8 cellular contexts compared by ENCODE assay signal in genomic region chr11:65860278-65861164, GRCh38. TPM values are rescaled to one million over a fixed set of nuclear protein-coding genes. Genes with fewer than 3 reads are reported as not detected.
A peak's percentile ranks its signal among the peaks of the same experiment; 100 is the strongest.
DNase-seq lines count a peak whose midpoint lies in the region; TF ChIP-seq lines count a peak whose summit lies in the region.

TSS of gene MUS81 (plus strand) at chr11:65860433. CDS start at chr11:65860754, 321 bp downstream.

- peak within 1 kb of the TSS; percentile 88 for H3K4me2 ChIP-seq in PC-9

- POLR2A ChIA-PET in PC-9 (lab: Charles Lee; ENCODE audit: unreplicated experiment) = interaction anchor here (0.5 to 1.9 kb wide), 11 partner anchors 11 to 353 kb away, joined by 3 to 29 read pairs (median 6); partner anchors contain the start of genes CCDC85B and FIBP

- TF ChIP-seq CTCF in AG09309 (IDR thresholded peaks at IDR 0.05; ENCODE audit: control insufficient read depth, insufficient read depth, low read depth, low read length, missing control alignments) (peak; percentile 92), PC-9 (conservative IDR thresholded peaks at IDR 0.05) (peak; percentile 99)

- CTCF ChIA-PET in PC-9 (lab: Charles Lee) = interaction anchor here (0.6 to 2.4 kb wide), 9 partner anchors 12 to 149 kb away, joined by 3 to 24 read pairs (median 4); partner anchors contain the start of genes BANF1, CCDC85B, FIBP and KAT5

- peaks cover 36% of the 10 kb centered on the region for H3K36me3 ChIP-seq in PC-9 (ENCODE audit: low read depth)

- H2AFZ ChIP-seq in PC-9 = peak within 1 kb of the TSS; percentile 92

- peaks cover 48% of the 10 kb centered on the region for H3K79me2 ChIP-seq in PC-9 (ENCODE audit: low read depth)

- DNase-seq in AG09309 (ENCODE audit: low read depth) = peak; percentile 88
- peak; percentile 99 for DNase-seq in KG1 (lab: John Stamatoyannopoulos, UW)
- peak; percentile 95 to 99 for DNase-seq in PC-9
- peak; percentile 95 for DNase-seq in activated T-cell treated with anti-CD3 and anti-CD28 coated beads for 48 hours (ENCODE audit: low read depth)
- peak; percentile 87 for DNase-seq in epithelial cell of prostate (ENCODE audit: low read depth, low spot score)
- DNase-seq in mucosa of gallbladder (ENCODE audit: low spot score) = peak; percentile 97
- DNase-seq in stimulated activated CD8-positive, alpha-beta memory T cell treated with anti-CD3 and anti-CD28 coated beads, Interleukin-4, amount 100 ng/mL, for 24 hours (ENCODE audit: low read depth) = peak; percentile 93

- TF ChIP-seq POLR2A in GM19099 (IDR thresholded peaks at IDR 0.05; ENCODE audit: extremely low read depth, insufficient read length, low read depth) = peak; percentile 83

- BruUV-seq in PC-9 (replicated peaks; lab: Mats Ljungman, UMichigan) = no TSS peak

- peak within 1 kb of the TSS; percentile 79 for H3K27ac ChIP-seq in PC-9
- peak within 1 kb of the TSS; percentile 96 for H3K27ac ChIP-seq in epithelial cell of prostate

- no peaks in the 10 kb centered on the region for H3K27me3 ChIP-seq in PC-9 (ENCODE audit: insufficient read depth, low read depth)

- H3K4me3 ChIP-seq in AG09309 (ENCODE audit: control insufficient read depth, low read depth, low read length) (peak within 1 kb of the TSS; percentile 84), PC-9 (peak within 1 kb of the TSS; percentile 96)

- H3K4me1 ChIP-seq in PC-9 (replicated peaks; ENCODE audit: insufficient read depth) = peaks cover 21% of the 10 kb centered on the region

- intact Hi-C loops in PC-9 (cut with micrococcal nuclease; ENCODE audit: unreplicated experiment) = no loop called here

- peaks cover 38% of the 10 kb centered on the region for H3F3A ChIP-seq in PC-9 (ENCODE audit: insufficient read depth, low read depth)

- no peaks in the 10 kb centered on the region for H3K9me3 ChIP-seq in PC-9 (ENCODE audit: insufficient read depth, low read depth)

- no peaks in the 10 kb centered on the region for H3K9me2 ChIP-seq in PC-9 (ENCODE audit: insufficient read depth)

- H4K20me1 ChIP-seq in PC-9 (ENCODE audit: insufficient read depth) = peaks cover 20% of the 10 kb centered on the region

RNA-seq across cellular contexts. Expression of gene MUS81, which starts in this region (rescaled TPM):
- total RNA-seq in PC-9 (2021) (62.7 and 64.2 TPM in 2 replicates), mucosa of gallbladder (63.1 TPM)

Comparison
In these comparisons a context has a peak if more than half of its experiments do, and no peak if none do; other contexts are left out.
1. Peak in every context shown above with its lines: DNase-seq, H3K4me3 ChIP-seq and H3K27ac ChIP-seq.